In genomic region chr19:48618916-48619691, GRCh38 we compare ENCODE assay signal across 1 cellular context.
TF ChIP-seq lines count a peak whose summit lies in the region.

Gene RPL18 (minus strand): TSS chr19:48619178. CDS start chr19:48619143, 35 bp downstream.
Gene SPHK2 (plus strand): TSS chr19:48619506. CDS start chr19:48620515, 1,009 bp downstream.

TF ChIP-seq in GM12878, 131 proteins besides CTCF, POLR2A, EP300 and RAD21 (continued from another document and continues in another):
- peak; percentile 85 for TF ChIP-seq E2F8 (IDR thresholded peaks at IDR 0.05; ENCODE audit: low read depth, partially characterized antibody)
- peak; percentile 32 for TF ChIP-seq REST (IDR thresholded peaks at IDR 0.05; ENCODE audit: low read depth, low read length)
- peak; percentile 93 for TF ChIP-seq RUNX3 (IDR thresholded peaks at IDR 0.05; ENCODE audit: low read length)
- TF ChIP-seq ZBED1 (IDR thresholded peaks at IDR 0.05; ENCODE audit: borderline replicate concordance) = peak; percentile 72; the same call in 1 of the 2 replicates
- TF ChIP-seq SUPT20H (IDR thresholded peaks at IDR 0.05; ENCODE audit: borderline replicate concordance, control insufficient read depth, low read depth, low read length) = no peak
- no peak for TF ChIP-seq MEF2B (IDR thresholded peaks at IDR 0.05; ENCODE audit: partially characterized antibody, poor library complexity, severe bottlenecking)
- TF ChIP-seq SIN3A (IDR thresholded peaks at IDR 0.05; ENCODE audit: low read depth, low read length) = peak; percentile 92
- peak; percentile 46; the same call in 1 of the 2 replicates for TF ChIP-seq SPI1 (IDR thresholded peaks at IDR 0.05; ENCODE audit: borderline replicate concordance, insufficient read depth, low read depth, low read length)
- peak; percentile 76 for TF ChIP-seq SP1 (IDR thresholded peaks at IDR 0.05; ENCODE audit: low read depth, low read length)
- TF ChIP-seq CBFB (IDR thresholded peaks at IDR 0.05; ENCODE audit: low read depth) = peak; percentile 96
- 0 out of 2 replicates have a peak, but pooled peaks have one; percentile 34 for TF ChIP-seq RB1 (IDR thresholded peaks at IDR 0.05; ENCODE audit: borderline replicate concordance)
- TF ChIP-seq PKNOX1 (IDR thresholded peaks at IDR 0.05) = peak; percentile 82
- peak; percentile 99 for TF ChIP-seq POLR2AphosphoS5 (IDR thresholded peaks at IDR 0.05; ENCODE audit: low read length)
- TF ChIP-seq TBL1XR1 (IDR thresholded peaks at IDR 0.05; ENCODE audit: low read depth, low read length) = peak; percentile 15
- no peak for TF ChIP-seq NFXL1 (IDR thresholded peaks at IDR 0.05; ENCODE audit: borderline replicate concordance)
- no peak for TF ChIP-seq MTA3 (IDR thresholded peaks at IDR 0.05; ENCODE audit: borderline replicate concordance, low read length)
- TF ChIP-seq HCFC1 (IDR thresholded peaks at IDR 0.05; ENCODE audit: low read length) = peak; percentile 94
- no peak for TF ChIP-seq CBX3 (IDR thresholded peaks at IDR 0.05; ENCODE audit: borderline replicate concordance, low read depth)
- TF ChIP-seq ETV6 (conservative IDR thresholded peaks at IDR 0.05 in 1 of 2, IDR thresholded peaks at IDR 0.05 in 1 of 2; ENCODE audit: borderline replicate concordance in 1 of 2, low read depth in 1 of 2) = no peak
- TF ChIP-seq TCF12 (IDR thresholded peaks at IDR 0.05; ENCODE audit: low read depth, low read length) = peak; percentile 15; the same call in 1 of the 2 replicates
- TF ChIP-seq POU2F2 (IDR thresholded peaks at IDR 0.05; ENCODE audit: borderline replicate concordance, low read depth, low read length) = peak; percentile 90
- peak; percentile 80 for TF ChIP-seq NKRF (conservative IDR thresholded peaks at IDR 0.05)
- no peak for TF ChIP-seq WRNIP1 (IDR thresholded peaks at IDR 0.05; ENCODE audit: borderline replicate concordance, low read depth, low read length)
- TF ChIP-seq ZSCAN29 (IDR thresholded peaks at IDR 0.05) = peak; percentile 63; the same call in 1 of the 2 replicates
- no peak for TF ChIP-seq ZNF384 (IDR thresholded peaks at IDR 0.05; ENCODE audit: borderline replicate concordance, low read depth, low read length)
- peak; percentile 95 for TF ChIP-seq SMAD5 (IDR thresholded peaks at IDR 0.05; ENCODE audit: low read depth)
- no peak for TF ChIP-seq FOXM1 (IDR thresholded peaks at IDR 0.05; ENCODE audit: low read depth, low read length)
- TF ChIP-seq ATF3 (IDR thresholded peaks at IDR 0.05; ENCODE audit: borderline replicate concordance, extremely low read depth, low read depth, low read length) = peak; percentile 87
- peak; percentile 79 for TF ChIP-seq IRF4 (IDR thresholded peaks at IDR 0.05; ENCODE audit: low read depth, low read length)
- TF ChIP-seq RCOR1 (conservative IDR thresholded peaks at IDR 0.05; ENCODE audit: low read depth, low read length) = no peak
- TF ChIP-seq ZBTB4 (CRISPR knock-in tag; IDR thresholded peaks at IDR 0.05) = no peak
- TF ChIP-seq STAT1 (conservative IDR thresholded peaks at IDR 0.05) = peak; percentile 62; the same call in 1 of the 2 replicates
- TF ChIP-seq POLR2AphosphoS2 (IDR thresholded peaks at IDR 0.05; ENCODE audit: low read depth, low read length) = peak; percentile 97
- peak; percentile 70; the same call in 1 of the 2 replicates for TF ChIP-seq TCF3 (IDR thresholded peaks at IDR 0.05; ENCODE audit: borderline replicate concordance, insufficient read depth, low read depth, low read length)
- no peak for TF ChIP-seq YBX1 (IDR thresholded peaks at IDR 0.05)
- peak; percentile 73 for TF ChIP-seq E4F1 (IDR thresholded peaks at IDR 0.05; ENCODE audit: borderline replicate concordance, partially characterized antibody)
- TF ChIP-seq HDAC2 (IDR thresholded peaks at IDR 0.05) = peak; percentile 56; the same call in 1 of the 2 replicates
- peak; percentile 89 for TF ChIP-seq ELK1 (IDR thresholded peaks at IDR 0.05; ENCODE audit: low read depth, low read length)
- 0 out of 2 replicates have a peak, but pooled peaks have one; percentile 73 for TF ChIP-seq ASH2L (IDR thresholded peaks at IDR 0.05; ENCODE audit: borderline replicate concordance, low read depth)
